In the genomic region with DNA sequence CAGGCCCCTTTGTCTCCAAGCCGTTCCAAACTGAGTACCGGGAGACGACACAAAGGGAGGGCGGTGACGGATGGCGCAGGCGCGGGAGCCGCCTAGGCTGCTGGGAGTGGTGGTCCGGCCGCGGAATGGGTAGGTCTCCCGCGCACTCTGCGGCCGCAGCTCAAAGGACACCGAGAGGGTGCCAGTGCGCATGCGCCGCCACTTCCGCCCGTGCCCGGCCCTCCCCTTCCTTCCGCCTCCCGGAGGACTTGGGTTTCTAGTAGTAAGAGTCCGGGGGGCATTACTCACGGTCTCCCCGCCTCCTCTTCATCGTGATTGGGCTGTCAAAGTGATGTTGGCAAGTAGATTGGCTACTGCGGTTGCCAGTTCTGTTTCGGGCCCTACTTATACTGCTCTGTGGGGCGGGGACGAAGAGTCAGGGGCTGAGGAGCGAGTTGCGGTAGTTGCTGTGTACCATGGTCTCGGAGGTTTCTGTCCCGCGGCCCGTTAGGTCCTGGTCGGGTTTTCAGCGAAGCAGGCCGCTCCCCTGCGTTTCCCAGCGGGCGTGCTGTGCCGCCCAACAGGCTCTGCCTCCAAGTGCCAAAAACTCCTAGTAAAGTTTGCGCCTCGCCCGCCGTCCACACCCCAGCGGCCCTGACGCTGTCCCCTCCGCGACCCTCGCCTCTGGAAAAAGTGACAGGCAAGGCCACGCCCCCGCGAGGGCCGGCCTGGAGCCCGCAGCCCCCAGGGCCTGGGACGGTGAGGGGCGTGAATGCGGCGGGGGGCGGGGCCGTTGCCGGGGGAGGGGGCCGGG, we compare ENCODE assay signal across 1 cellular context.
A peak's percentile ranks its signal among the peaks of the same experiment; 100 is the strongest.
TF ChIP-seq lines count a peak whose summit lies in the region.

No MANE protein-coding gene starts in this region.

TF ChIP-seq in K562, 482 proteins besides CTCF, POLR2A, EP300 and RAD21 (continued from another document and continues in another):
- TF ChIP-seq, protein P1, sequence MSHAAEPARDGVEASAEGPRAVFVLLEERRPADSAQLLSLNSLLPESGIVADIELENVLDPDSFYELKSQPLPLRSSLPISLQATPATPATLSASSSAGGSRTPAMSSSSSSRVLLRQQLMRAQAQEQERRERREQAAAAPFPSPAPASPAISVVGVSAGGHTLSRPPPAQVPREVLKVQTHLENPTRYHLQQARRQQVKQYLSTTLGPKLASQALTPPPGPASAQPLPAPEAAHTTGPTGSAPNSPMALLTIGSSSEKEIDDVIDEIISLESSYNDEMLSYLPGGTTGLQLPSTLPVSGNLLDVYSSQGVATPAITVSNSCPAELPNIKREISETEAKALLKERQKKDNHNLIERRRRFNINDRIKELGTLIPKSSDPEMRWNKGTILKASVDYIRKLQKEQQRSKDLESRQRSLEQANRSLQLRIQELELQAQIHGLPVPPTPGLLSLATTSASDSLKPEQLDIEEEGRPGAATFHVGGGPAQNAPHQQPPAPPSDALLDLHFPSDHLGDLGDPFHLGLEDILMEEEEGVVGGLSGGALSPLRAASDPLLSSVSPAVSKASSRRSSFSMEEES (CRISPR knock-in tag; IDR thresholded peaks at IDR 0.05) = no peak
- TF ChIP-seq, protein P2, sequence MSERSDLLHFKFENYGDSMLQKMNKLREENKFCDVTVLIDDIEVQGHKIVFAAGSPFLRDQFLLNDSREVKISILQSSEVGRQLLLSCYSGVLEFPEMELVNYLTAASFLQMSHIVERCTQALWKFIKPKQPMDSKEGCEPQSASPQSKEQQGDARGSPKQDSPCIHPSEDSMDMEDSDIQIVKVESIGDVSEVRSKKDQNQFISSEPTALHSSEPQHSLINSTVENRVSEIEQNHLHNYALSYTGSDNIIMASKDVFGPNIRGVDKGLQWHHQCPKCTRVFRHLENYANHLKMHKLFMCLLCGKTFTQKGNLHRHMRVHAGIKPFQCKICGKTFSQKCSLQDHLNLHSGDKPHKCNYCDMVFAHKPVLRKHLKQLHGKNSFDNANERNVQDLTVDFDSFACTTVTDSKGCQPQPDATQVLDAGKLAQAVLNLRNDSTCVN (CRISPR knock-in tag; IDR thresholded peaks at IDR 0.05) = no peak
- TF ChIP-seq TRIM24 (IDR thresholded peaks at IDR 0.05) = no peak
- peak; percentile 97 for TF ChIP-seq POLR2B (IDR thresholded peaks at IDR 0.05; ENCODE audit: low read depth, partially characterized antibody)
- TF ChIP-seq ZNF445 (CRISPR knock-in tag; IDR thresholded peaks at IDR 0.05; ENCODE audit: low read depth) = no peak
- no peak for TF ChIP-seq PTTG1 (tag; IDR thresholded peaks at IDR 0.05; ENCODE audit: low read depth)
- TF ChIP-seq, protein P3, sequence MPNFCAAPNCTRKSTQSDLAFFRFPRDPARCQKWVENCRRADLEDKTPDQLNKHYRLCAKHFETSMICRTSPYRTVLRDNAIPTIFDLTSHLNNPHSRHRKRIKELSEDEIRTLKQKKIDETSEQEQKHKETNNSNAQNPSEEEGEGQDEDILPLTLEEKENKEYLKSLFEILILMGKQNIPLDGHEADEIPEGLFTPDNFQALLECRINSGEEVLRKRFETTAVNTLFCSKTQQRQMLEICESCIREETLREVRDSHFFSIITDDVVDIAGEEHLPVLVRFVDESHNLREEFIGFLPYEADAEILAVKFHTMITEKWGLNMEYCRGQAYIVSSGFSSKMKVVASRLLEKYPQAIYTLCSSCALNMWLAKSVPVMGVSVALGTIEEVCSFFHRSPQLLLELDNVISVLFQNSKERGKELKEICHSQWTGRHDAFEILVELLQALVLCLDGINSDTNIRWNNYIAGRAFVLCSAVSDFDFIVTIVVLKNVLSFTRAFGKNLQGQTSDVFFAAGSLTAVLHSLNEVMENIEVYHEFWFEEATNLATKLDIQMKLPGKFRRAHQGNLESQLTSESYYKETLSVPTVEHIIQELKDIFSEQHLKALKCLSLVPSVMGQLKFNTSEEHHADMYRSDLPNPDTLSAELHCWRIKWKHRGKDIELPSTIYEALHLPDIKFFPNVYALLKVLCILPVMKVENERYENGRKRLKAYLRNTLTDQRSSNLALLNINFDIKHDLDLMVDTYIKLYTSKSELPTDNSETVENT (CRISPR knock-in tag; IDR thresholded peaks at IDR 0.05) = peak; percentile 59; the same call in 1 of the 2 replicates
- TF ChIP-seq, protein P4, sequence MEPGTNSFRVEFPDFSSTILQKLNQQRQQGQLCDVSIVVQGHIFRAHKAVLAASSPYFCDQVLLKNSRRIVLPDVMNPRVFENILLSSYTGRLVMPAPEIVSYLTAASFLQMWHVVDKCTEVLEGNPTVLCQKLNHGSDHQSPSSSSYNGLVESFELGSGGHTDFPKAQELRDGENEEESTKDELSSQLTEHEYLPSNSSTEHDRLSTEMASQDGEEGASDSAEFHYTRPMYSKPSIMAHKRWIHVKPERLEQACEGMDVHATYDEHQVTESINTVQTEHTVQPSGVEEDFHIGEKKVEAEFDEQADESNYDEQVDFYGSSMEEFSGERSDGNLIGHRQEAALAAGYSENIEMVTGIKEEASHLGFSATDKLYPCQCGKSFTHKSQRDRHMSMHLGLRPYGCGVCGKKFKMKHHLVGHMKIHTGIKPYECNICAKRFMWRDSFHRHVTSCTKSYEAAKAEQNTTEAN (CRISPR knock-in tag; IDR thresholded peaks at IDR 0.05) = no peak
- TF ChIP-seq, protein P5, sequence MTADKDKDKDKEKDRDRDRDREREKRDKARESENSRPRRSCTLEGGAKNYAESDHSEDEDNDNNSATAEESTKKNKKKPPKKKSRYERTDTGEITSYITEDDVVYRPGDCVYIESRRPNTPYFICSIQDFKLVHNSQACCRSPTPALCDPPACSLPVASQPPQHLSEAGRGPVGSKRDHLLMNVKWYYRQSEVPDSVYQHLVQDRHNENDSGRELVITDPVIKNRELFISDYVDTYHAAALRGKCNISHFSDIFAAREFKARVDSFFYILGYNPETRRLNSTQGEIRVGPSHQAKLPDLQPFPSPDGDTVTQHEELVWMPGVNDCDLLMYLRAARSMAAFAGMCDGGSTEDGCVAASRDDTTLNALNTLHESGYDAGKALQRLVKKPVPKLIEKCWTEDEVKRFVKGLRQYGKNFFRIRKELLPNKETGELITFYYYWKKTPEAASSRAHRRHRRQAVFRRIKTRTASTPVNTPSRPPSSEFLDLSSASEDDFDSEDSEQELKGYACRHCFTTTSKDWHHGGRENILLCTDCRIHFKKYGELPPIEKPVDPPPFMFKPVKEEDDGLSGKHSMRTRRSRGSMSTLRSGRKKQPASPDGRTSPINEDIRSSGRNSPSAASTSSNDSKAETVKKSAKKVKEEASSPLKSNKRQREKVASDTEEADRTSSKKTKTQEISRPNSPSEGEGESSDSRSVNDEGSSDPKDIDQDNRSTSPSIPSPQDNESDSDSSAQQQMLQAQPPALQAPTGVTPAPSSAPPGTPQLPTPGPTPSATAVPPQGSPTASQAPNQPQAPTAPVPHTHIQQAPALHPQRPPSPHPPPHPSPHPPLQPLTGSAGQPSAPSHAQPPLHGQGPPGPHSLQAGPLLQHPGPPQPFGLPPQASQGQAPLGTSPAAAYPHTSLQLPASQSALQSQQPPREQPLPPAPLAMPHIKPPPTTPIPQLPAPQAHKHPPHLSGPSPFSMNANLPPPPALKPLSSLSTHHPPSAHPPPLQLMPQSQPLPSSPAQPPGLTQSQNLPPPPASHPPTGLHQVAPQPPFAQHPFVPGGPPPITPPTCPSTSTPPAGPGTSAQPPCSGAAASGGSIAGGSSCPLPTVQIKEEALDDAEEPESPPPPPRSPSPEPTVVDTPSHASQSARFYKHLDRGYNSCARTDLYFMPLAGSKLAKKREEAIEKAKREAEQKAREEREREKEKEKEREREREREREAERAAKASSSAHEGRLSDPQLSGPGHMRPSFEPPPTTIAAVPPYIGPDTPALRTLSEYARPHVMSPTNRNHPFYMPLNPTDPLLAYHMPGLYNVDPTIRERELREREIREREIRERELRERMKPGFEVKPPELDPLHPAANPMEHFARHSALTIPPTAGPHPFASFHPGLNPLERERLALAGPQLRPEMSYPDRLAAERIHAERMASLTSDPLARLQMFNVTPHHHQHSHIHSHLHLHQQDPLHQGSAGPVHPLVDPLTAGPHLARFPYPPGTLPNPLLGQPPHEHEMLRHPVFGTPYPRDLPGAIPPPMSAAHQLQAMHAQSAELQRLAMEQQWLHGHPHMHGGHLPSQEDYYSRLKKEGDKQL (CRISPR knock-in tag; IDR thresholded peaks at IDR 0.05; ENCODE audit: borderline replicate concordance) = no peak
- TF ChIP-seq ZNF75A (CRISPR knock-in tag; IDR thresholded peaks at IDR 0.05) = no peak
- no peak for TF ChIP-seq ZNF431 (CRISPR knock-in tag; IDR thresholded peaks at IDR 0.05)
- no peak for TF ChIP-seq ZNF232 (CRISPR knock-in tag; IDR thresholded peaks at IDR 0.05)
- no peak for TF ChIP-seq XRCC4 (IDR thresholded peaks at IDR 0.05; ENCODE audit: extremely low read depth, insufficient read depth, insufficient read length)
- no peak for TF ChIP-seq NCOA1 (IDR thresholded peaks at IDR 0.05; ENCODE audit: low read depth)
- no peak for TF ChIP-seq GATAD2A (IDR thresholded peaks at IDR 0.05)
- no peak for TF ChIP-seq THRAP3 (IDR thresholded peaks at IDR 0.05; ENCODE audit: borderline replicate concordance)
- peak; percentile 84 for TF ChIP-seq CHD1 (IDR thresholded peaks at IDR 0.05; ENCODE audit: low read length)
- TF ChIP-seq RBM39 (optimal IDR thresholded peaks at IDR 0.05; ENCODE audit: low read depth, low read length) = no peak
- TF ChIP-seq ASH1L (IDR thresholded peaks at IDR 0.05; ENCODE audit: borderline replicate concordance, low read depth, partially characterized antibody) = peak; percentile 89
- peak; percentile 97 for TF ChIP-seq BHLHE40 (IDR thresholded peaks at IDR 0.05; ENCODE audit: low read length)
- TF ChIP-seq LEF1 (IDR thresholded peaks at IDR 0.05) = no peak
- no peak for TF ChIP-seq PTRF (tag; IDR thresholded peaks at IDR 0.05)
- TF ChIP-seq ZNF41 (CRISPR knock-in tag; conservative IDR thresholded peaks at IDR 0.05) = no peak
- TF ChIP-seq ZNF668 (CRISPR knock-in tag; IDR thresholded peaks at IDR 0.05) = 0 out of 2 replicates have a peak, but pooled peaks have one; percentile 20
- peak; percentile 44 for TF ChIP-seq BRD9 (IDR thresholded peaks at IDR 0.05; ENCODE audit: low read depth, partially characterized antibody)
- TF ChIP-seq POLR2AphosphoS5 (IDR thresholded peaks at IDR 0.05; ENCODE audit: control insufficient read depth, insufficient read depth, low read depth, low read length) = peak; percentile 96
- TF ChIP-seq ZSCAN29 (IDR thresholded peaks at IDR 0.05) = no peak
- TF ChIP-seq TAL1 (IDR thresholded peaks at IDR 0.05) = no peak
- TF ChIP-seq, protein P6, sequence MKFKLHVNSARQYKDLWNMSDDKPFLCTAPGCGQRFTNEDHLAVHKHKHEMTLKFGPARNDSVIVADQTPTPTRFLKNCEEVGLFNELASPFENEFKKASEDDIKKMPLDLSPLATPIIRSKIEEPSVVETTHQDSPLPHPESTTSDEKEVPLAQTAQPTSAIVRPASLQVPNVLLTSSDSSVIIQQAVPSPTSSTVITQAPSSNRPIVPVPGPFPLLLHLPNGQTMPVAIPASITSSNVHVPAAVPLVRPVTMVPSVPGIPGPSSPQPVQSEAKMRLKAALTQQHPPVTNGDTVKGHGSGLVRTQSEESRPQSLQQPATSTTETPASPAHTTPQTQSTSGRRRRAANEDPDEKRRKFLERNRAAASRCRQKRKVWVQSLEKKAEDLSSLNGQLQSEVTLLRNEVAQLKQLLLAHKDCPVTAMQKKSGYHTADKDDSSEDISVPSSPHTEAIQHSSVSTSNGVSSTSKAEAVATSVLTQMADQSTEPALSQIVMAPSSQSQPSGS (CRISPR knock-in tag; IDR thresholded peaks at IDR 0.05) = no peak
- TF ChIP-seq U2AF1 (optimal IDR thresholded peaks at IDR 0.05; ENCODE audit: low read depth, low read length) = peak; percentile 26
- no peak for TF ChIP-seq ZNF436 (CRISPR knock-in tag; IDR thresholded peaks at IDR 0.05)
- TF ChIP-seq, protein P7, sequence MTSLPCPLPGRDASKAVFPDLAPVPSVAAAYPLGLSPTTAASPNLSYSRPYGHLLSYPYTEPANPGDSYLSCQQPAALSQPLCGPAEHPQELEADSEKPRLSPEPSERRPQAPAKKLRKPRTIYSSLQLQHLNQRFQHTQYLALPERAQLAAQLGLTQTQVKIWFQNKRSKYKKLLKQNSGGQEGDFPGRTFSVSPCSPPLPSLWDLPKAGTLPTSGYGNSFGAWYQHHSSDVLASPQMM (CRISPR knock-in tag; IDR thresholded peaks at IDR 0.05) = no peak
- peak; percentile 3; the same call in 1 of the 2 replicates for TF ChIP-seq TEAD4 (IDR thresholded peaks at IDR 0.05; ENCODE audit: low read length)
- TF ChIP-seq TEAD4 (CRISPR knock-in tag; IDR thresholded peaks at IDR 0.05; ENCODE audit: borderline replicate concordance) = no peak
- peak; percentile 66 to 84; a peak in 2 of 4 replicates for TF ChIP-seq MAZ (CRISPR knock-in tag; conservative IDR thresholded peaks at IDR 0.05 in 1 of 2, IDR thresholded peaks at IDR 0.05 in 1 of 2)
- TF ChIP-seq ZNF143 (CRISPR knock-in tag; IDR thresholded peaks at IDR 0.05) = peak; percentile 77
- no peak; the same call in 1 of the 2 replicates for TF ChIP-seq GABPB1 (CRISPR knock-in tag; IDR thresholded peaks at IDR 0.05)
- no peak for TF ChIP-seq ELF4 (CRISPR knock-in tag; IDR thresholded peaks at IDR 0.05)
- no peak for TF ChIP-seq STAT5A (IDR thresholded peaks at IDR 0.05; ENCODE audit: borderline replicate concordance, low read length)
- no peak for TF ChIP-seq MEF2A (IDR thresholded peaks at IDR 0.05; ENCODE audit: control insufficient read depth, low read depth, low read length)
- TF ChIP-seq, protein P8, sequence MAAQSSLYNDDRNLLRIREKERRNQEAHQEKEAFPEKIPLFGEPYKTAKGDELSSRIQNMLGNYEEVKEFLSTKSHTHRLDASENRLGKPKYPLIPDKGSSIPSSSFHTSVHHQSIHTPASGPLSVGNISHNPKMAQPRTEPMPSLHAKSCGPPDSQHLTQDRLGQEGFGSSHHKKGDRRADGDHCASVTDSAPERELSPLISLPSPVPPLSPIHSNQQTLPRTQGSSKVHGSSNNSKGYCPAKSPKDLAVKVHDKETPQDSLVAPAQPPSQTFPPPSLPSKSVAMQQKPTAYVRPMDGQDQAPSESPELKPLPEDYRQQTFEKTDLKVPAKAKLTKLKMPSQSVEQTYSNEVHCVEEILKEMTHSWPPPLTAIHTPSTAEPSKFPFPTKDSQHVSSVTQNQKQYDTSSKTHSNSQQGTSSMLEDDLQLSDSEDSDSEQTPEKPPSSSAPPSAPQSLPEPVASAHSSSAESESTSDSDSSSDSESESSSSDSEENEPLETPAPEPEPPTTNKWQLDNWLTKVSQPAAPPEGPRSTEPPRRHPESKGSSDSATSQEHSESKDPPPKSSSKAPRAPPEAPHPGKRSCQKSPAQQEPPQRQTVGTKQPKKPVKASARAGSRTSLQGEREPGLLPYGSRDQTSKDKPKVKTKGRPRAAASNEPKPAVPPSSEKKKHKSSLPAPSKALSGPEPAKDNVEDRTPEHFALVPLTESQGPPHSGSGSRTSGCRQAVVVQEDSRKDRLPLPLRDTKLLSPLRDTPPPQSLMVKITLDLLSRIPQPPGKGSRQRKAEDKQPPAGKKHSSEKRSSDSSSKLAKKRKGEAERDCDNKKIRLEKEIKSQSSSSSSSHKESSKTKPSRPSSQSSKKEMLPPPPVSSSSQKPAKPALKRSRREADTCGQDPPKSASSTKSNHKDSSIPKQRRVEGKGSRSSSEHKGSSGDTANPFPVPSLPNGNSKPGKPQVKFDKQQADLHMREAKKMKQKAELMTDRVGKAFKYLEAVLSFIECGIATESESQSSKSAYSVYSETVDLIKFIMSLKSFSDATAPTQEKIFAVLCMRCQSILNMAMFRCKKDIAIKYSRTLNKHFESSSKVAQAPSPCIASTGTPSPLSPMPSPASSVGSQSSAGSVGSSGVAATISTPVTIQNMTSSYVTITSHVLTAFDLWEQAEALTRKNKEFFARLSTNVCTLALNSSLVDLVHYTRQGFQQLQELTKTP (IDR thresholded peaks at IDR 0.05; ENCODE audit: low read depth in 1 of 2, partially characterized antibody in 2 of 2) = no peak
